1 cellular context compared by ENCODE assay signal in the genomic region with DNA sequence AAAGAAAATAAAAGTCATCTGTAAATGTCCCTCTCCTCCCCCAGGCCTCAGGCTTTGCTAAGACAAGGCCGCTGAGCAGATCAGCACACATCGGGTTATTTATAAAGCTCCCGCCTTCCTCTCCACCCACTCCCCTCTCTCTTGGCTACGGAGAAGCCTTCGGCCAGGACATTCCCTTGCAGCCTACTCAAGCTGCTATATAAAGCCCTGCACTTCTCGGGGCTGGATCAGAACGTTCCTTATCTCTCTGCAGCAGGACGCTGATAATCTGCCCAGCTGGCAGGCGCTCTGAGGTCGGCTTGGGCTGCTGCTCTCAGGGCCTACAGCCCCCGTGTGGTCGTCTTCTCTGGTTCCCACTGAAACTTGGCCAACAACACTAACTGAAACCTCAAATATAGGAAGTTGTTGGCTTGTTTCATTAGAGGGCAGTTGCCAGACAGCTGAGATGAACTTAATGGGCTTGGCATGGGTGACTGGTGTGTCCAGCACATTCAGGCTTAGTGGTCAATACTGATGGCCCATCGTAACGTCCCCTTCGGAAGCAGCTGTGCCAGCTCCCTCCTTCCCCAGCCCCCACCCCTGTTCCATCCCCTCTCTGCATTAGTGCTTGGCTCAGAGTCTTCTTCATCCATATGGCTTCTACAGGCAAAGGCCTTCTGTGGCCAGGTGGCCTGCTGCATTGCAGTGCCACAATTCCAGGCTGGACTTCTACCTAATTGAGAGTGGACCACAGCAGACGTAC.
TF ChIP-seq lines count a peak whose summit lies in the region.

No MANE protein-coding gene starts in this region.

TF ChIP-seq in GM12878, 131 proteins besides CTCF, POLR2A, EP300 and RAD21 (continued from another document):
- TF ChIP-seq SMC3 (IDR thresholded peaks at IDR 0.05; ENCODE audit: borderline replicate concordance, low read length), result peak; percentile 33; the same call in 1 of the 2 replicates
- TF ChIP-seq, protein P1, sequence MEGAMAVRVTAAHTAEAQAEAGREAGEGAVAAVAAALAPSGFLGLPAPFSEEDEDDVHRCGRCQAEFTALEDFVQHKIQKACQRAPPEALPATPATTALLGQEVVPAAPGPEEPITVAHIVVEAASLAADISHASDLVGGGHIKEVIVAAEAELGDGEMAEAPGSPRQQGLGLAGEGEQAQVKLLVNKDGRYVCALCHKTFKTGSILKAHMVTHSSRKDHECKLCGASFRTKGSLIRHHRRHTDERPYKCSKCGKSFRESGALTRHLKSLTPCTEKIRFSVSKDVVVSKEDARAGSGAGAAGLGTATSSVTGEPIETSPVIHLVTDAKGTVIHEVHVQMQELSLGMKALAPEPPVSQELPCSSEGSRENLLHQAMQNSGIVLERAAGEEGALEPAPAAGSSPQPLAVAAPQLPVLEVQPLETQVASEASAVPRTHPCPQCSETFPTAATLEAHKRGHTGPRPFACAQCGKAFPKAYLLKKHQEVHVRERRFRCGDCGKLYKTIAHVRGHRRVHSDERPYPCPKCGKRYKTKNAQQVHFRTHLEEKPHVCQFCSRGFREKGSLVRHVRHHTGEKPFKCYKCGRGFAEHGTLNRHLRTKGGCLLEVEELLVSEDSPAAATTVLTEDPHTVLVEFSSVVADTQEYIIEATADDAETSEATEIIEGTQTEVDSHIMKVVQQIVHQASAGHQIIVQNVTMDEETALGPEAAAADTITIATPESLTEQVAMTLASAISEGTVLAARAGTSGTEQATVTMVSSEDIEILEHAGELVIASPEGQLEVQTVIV (IDR thresholded peaks at IDR 0.05; ENCODE audit: borderline replicate concordance, partially characterized antibody), result no peak
- no peak for TF ChIP-seq ZNF274 (IDR thresholded peaks at IDR 0.05; ENCODE audit: insufficient read depth, insufficient read length)
- no peak for TF ChIP-seq POLR2AphosphoS2 (IDR thresholded peaks at IDR 0.05; ENCODE audit: low read depth, low read length)
- TF ChIP-seq, protein P2, sequence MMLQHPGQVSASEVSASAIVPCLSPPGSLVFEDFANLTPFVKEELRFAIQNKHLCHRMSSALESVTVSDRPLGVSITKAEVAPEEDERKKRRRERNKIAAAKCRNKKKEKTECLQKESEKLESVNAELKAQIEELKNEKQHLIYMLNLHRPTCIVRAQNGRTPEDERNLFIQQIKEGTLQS (IDR thresholded peaks at IDR 0.05; ENCODE audit: borderline replicate concordance, extremely low read depth, low read depth, low read length), result no peak
- no peak for TF ChIP-seq STAT3 (IDR thresholded peaks at IDR 0.05; ENCODE audit: low read depth, low read length)
- peak; percentile 49 for TF ChIP-seq SP1 (IDR thresholded peaks at IDR 0.05; ENCODE audit: low read depth, low read length)
- TF ChIP-seq, protein P3, sequence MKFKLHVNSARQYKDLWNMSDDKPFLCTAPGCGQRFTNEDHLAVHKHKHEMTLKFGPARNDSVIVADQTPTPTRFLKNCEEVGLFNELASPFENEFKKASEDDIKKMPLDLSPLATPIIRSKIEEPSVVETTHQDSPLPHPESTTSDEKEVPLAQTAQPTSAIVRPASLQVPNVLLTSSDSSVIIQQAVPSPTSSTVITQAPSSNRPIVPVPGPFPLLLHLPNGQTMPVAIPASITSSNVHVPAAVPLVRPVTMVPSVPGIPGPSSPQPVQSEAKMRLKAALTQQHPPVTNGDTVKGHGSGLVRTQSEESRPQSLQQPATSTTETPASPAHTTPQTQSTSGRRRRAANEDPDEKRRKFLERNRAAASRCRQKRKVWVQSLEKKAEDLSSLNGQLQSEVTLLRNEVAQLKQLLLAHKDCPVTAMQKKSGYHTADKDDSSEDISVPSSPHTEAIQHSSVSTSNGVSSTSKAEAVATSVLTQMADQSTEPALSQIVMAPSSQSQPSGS (IDR thresholded peaks at IDR 0.05; ENCODE audit: low read length), result no peak
- TF ChIP-seq RAD51 (IDR thresholded peaks at IDR 0.05), result no peak
- no peak for TF ChIP-seq HCFC1 (IDR thresholded peaks at IDR 0.05; ENCODE audit: low read length)
- no peak for TF ChIP-seq KAT2A (conservative IDR thresholded peaks at IDR 0.05; ENCODE audit: control insufficient read depth, low read depth, low read length)
- TF ChIP-seq CBX5 (IDR thresholded peaks at IDR 0.05; ENCODE audit: low read depth), result peak; percentile 38; the same call in 1 of the 2 replicates
- peak; percentile 93 for TF ChIP-seq IKZF1 (conservative IDR thresholded peaks at IDR 0.05)
- peak; percentile 91 for TF ChIP-seq EED (IDR thresholded peaks at IDR 0.05; ENCODE audit: low read depth)
- no peak for TF ChIP-seq CHD4 (IDR thresholded peaks at IDR 0.05)
- no peak for TF ChIP-seq SPI1 (IDR thresholded peaks at IDR 0.05; ENCODE audit: borderline replicate concordance, insufficient read depth, low read depth, low read length)
- TF ChIP-seq, protein P4, sequence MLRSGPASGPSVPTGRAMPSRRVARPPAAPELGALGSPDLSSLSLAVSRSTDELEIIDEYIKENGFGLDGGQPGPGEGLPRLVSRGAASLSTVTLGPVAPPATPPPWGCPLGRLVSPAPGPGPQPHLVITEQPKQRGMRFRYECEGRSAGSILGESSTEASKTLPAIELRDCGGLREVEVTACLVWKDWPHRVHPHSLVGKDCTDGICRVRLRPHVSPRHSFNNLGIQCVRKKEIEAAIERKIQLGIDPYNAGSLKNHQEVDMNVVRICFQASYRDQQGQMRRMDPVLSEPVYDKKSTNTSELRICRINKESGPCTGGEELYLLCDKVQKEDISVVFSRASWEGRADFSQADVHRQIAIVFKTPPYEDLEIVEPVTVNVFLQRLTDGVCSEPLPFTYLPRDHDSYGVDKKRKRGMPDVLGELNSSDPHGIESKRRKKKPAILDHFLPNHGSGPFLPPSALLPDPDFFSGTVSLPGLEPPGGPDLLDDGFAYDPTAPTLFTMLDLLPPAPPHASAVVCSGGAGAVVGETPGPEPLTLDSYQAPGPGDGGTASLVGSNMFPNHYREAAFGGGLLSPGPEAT (IDR thresholded peaks at IDR 0.05; ENCODE audit: low read depth), result peak; percentile 76
- TF ChIP-seq FOS (IDR thresholded peaks at IDR 0.05; ENCODE audit: borderline replicate concordance, extremely low read depth, insufficient read length), result no peak
- peak; percentile 11 for TF ChIP-seq RELA (IDR thresholded peaks at IDR 0.05; ENCODE audit: borderline replicate concordance, partially characterized antibody)
- TF ChIP-seq BACH1 (IDR thresholded peaks at IDR 0.05; ENCODE audit: borderline replicate concordance), result no peak; the same call in 1 of the 2 replicates
TF ChIP-seq in GM12878: peak in this region for 46.
